In genomic region chr3:149534671-149535394, GRCh38 we compare ENCODE assay signal across 9 cellular contexts.
DNase-seq lines count a peak whose midpoint lies in the region; ATAC-seq and TF ChIP-seq lines count a peak whose summit lies in the region.
"Had no signal": no experiment of that assay in that cellular context is flagged by ENCODE, and none has a peak within 500 bp of the region (broad histone marks: within the 10 kb centered on the region; RNA-seq: fewer than 3 reads in every experiment).

No MANE protein-coding gene starts in this region.

- peak overlapping the region; percentile 23 for H3K4me2 ChIP-seq in smooth muscle cell

- H3K27me3 Mint-ChIP-seq in activated naive CD4-positive, alpha-beta T cell treated with anti-CD3 and anti-CD28 coated beads, Interleukin-2, amount 10 ng/mL, durations not matched to agents 7 days and 5 days: peaks cover 15% of the 10 kb centered on the region

- H3K36me3 ChIP-seq in HUES48 (ENCODE audit: control insufficient read depth, insufficient read depth, low read length) (no peaks in the 10 kb centered on the region; the same call in 1 of the 2 replicates), SJCRH30 (peaks cover 4% of the 10 kb centered on the region; the same call in 1 of the 2 replicates), heart right ventricle (peaks cover 0 to 2% (median 0%) of the 10 kb centered on the region in 9 donors), smooth muscle cell (ENCODE audit: low read depth) (no peaks in the 10 kb centered on the region)
- H3K36me3 ChIP-seq: WERI-Rb-1 had no signal

- DNase-seq in SJCRH30: peak; percentile 12 to 47
- DNase-seq in heart right ventricle: no peak
- DNase-seq in smooth muscle cell (lab: John Stamatoyannopoulos, UW; ENCODE audit: unreplicated experiment): no peak
- DNase-seq in activated naive CD4-positive, alpha-beta T cell treated with anti-CD3 and anti-CD28 coated beads, Interleukin-2, amount 10 ng/mL, durations not matched to agents 7 days and 5 days: no peak
- DNase-seq: WERI-Rb-1 had no signal

- H3K4me1 Mint-ChIP-seq in activated naive CD4-positive, alpha-beta T cell treated with anti-CD3 and anti-CD28 coated beads, Interleukin-2, amount 10 ng/mL, durations not matched to agents 7 days and 5 days: peaks cover 4% of the 10 kb centered on the region

- H3K4me1 ChIP-seq in HUES48 (ENCODE audit: control insufficient read depth, insufficient read depth, low read length) (peaks cover 33% of the 10 kb centered on the region), SJCRH30 (peaks cover 45% of the 10 kb centered on the region), heart right ventricle (peaks cover 8 to 71% (median 48%) of the 10 kb centered on the region in 9 donors), smooth muscle cell (ENCODE audit: low read depth) (peaks cover 25% of the 10 kb centered on the region)

- no peak overlapping the region for H3K27ac Mint-ChIP-seq in activated naive CD4-positive, alpha-beta T cell treated with anti-CD3 and anti-CD28 coated beads, Interleukin-2, amount 10 ng/mL, durations not matched to agents 7 days and 5 days

- intact Hi-C loops in heart right ventricle (cut with DNase I): loop anchor here in 7 of 10 donors (5.0 to 10.0 kb wide), 5 partner anchors 32 to 182 kb away; partner anchors contain the start of gene WWTR1 (in 3 of the 7)

- no peak for TF ChIP-seq CTCF in heart right ventricle (IDR thresholded peaks at IDR 0.05)
- no peak for TF ChIP-seq CTCF in smooth muscle cell (IDR thresholded peaks at IDR 0.05; ENCODE audit: borderline replicate concordance, insufficient read depth, poor library complexity, severe bottlenecking)

- H3K27me3 ChIP-seq in HUES48 (ENCODE audit: control insufficient read depth, insufficient read depth, low read length) (no peaks in the 10 kb centered on the region), SJCRH30 (no peaks in the 10 kb centered on the region), heart right ventricle (no peaks in the 10 kb centered on the region), smooth muscle cell (ENCODE audit: low read depth) (no peaks in the 10 kb centered on the region)

- no peaks in the 10 kb centered on the region for H3K9me3 Mint-ChIP-seq in activated naive CD4-positive, alpha-beta T cell treated with anti-CD3 and anti-CD28 coated beads, Interleukin-2, amount 10 ng/mL, durations not matched to agents 7 days and 5 days

- 52 to 56% methylated on average over 7 of the region's 7 CpGs for WGBS in heart right ventricle, 2 donors
- WGBS in smooth muscle cell (ENCODE audit: low lambda C conversion rate): 63% methylated on average over 7 of the region's 7 CpGs

- peaks cover 32% of the 10 kb centered on the region for H4K20me1 ChIP-seq in smooth muscle cell (ENCODE audit: low read depth)

- H3K9me3 ChIP-seq in HUES48 (ENCODE audit: control insufficient read depth, insufficient read depth, low read length) (no peaks in the 10 kb centered on the region), SJCRH30 (replicated peaks) (no peaks in the 10 kb centered on the region), heart right ventricle (no peaks in the 10 kb centered on the region), smooth muscle cell (replicated peaks; ENCODE audit: low read depth) (no peaks in the 10 kb centered on the region)

- no peaks in the 10 kb centered on the region for H3K36me3 Mint-ChIP-seq in activated naive CD4-positive, alpha-beta T cell treated with anti-CD3 and anti-CD28 coated beads, Interleukin-2, amount 10 ng/mL, durations not matched to agents 7 days and 5 days

- H3K4me3 Mint-ChIP-seq in activated naive CD4-positive, alpha-beta T cell treated with anti-CD3 and anti-CD28 coated beads, Interleukin-2, amount 10 ng/mL, durations not matched to agents 7 days and 5 days: no peak overlapping the region

- H3K79me2 ChIP-seq in smooth muscle cell (ENCODE audit: low read depth): peaks cover 87% of the 10 kb centered on the region

- H2AFZ ChIP-seq in smooth muscle cell (ENCODE audit: low read depth): no peak overlapping the region

- peaks cover 11% of the 10 kb centered on the region for H3F3A ChIP-seq in smooth muscle cell (ENCODE audit: low read depth)

- ATAC-seq in heart right ventricle (peak in 6 of 8 donors; percentile 11 to 67 (median 42)), HG03108 (IDR thresholded peaks at IDR 0.05; ENCODE audit: unreplicated experiment) (no peak), HG02970 (IDR thresholded peaks at IDR 0.05; ENCODE audit: low FRiP score, unreplicated experiment) (no peak), HG02642 (IDR thresholded peaks at IDR 0.05; ENCODE audit: poor library complexity, unreplicated experiment) (no peak)

- CTCF ChIA-PET in activated naive CD4-positive, alpha-beta T cell treated with anti-CD3 and anti-CD28 coated beads, Interleukin-2, amount 10 ng/mL, durations not matched to agents 7 days and 5 days (lab: Charles Lee): interaction anchor here (1.1 kb wide), 1 partner anchor 20 kb away, joined by 4 read pairs; no protein-coding TSS in a partner anchor

- H3K4me3 ChIP-seq in HUES48 (ENCODE audit: low read depth, low read length) (no peak overlapping the region), SJCRH30 (no peak overlapping the region), heart right ventricle (no peak overlapping the region), smooth muscle cell (no peak overlapping the region)

- H3K9ac ChIP-seq in HUES48 (ENCODE audit: low read depth, low read length): no peak overlapping the region
- H3K9ac ChIP-seq in smooth muscle cell (ENCODE audit: low read depth): peak overlapping the region; percentile 6

- peak overlapping the region; percentile 40 for H3K27ac ChIP-seq in HUES48 (ENCODE audit: low read depth, low read length)
- no peak overlapping the region for H3K27ac ChIP-seq in SJCRH30
- peak overlapping the region in 6 of 10 donors; percentile 1 to 37 (median 14) for H3K27ac ChIP-seq in heart right ventricle
- peak overlapping the region; percentile 77 for H3K27ac ChIP-seq in smooth muscle cell (ENCODE audit: low read depth)
- H3K27ac ChIP-seq: WERI-Rb-1 had no signal

Comparison
In these comparisons a context has a peak if more than half of its experiments do, and no peak if none do; other contexts are left out.
1. DNase-seq: peak in SJCRH30 (2 of 2); none in heart right ventricle (0 of 2), smooth muscle cell (single experiment) and activated naive CD4-positive, alpha-beta T cell treated with anti-CD3 and anti-CD28 coated beads, Interleukin-2, amount 10 ng/mL, durations not matched to agents 7 days and 5 days (single experiment).
2. ATAC-seq: peak in heart right ventricle (6 of 8); none in HG03108 (single experiment), HG02970 (single experiment) and HG02642 (single experiment).